8 cellular contexts compared by ENCODE assay signal in the genomic region with DNA sequence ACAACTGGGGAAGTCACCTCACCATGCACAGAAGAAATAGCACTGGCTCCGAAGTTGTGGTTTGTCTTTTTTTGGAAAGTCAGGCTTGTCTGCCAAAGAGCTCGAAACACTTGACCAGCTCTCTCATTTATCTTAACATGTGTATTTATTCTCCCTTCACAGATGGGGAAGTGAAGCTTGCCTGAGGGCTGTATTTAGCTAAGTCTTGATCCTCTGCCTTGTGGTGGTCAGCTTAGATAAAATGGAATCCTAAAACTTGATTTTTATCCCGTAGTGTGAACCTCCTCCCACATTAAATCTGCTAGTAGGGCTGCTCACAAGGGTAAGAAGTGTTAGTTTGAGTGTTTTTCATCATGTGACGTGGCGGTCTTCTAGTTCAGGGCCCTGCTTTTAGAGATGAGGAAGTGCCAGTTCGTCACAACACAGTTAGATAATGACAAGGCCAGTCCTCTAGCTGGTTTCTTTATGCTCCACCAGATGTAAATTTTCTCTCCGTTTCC. TPM values are rescaled to one million over a fixed set of nuclear protein-coding genes. Genes with fewer than 3 reads are reported as not detected.
A peak's percentile ranks its signal among the peaks of the same experiment; 100 is the strongest.
DNase-seq lines count a peak whose midpoint lies in the region; ATAC-seq, FAIRE-seq and TF ChIP-seq lines count a peak whose summit lies in the region.
"Had no signal": no experiment of that assay in that cellular context is flagged by ENCODE, and none has a peak within 500 bp of the region (broad histone marks: within the 10 kb centered on the region; RNA-seq: fewer than 3 reads in every experiment).

No MANE protein-coding gene starts in this region.

- SMC1A ChIA-PET in GM12878 (lab: Charles Lee; ENCODE audit: uncharacterized antibody, unreplicated experiment): interaction anchor here (0.7 to 9.1 kb wide), 23 partner anchors 10 to 340 kb away, joined by 3 to 188 read pairs (median 9); no protein-coding TSS in a partner anchor

- H2AFZ ChIP-seq in GM12878 (ENCODE audit: control insufficient read depth, low read depth, low read length): peak overlapping the region; percentile 80

- peaks cover 89% of the 10 kb centered on the region for H3K4me1 ChIP-seq in GM12878 (ENCODE audit: control insufficient read depth, insufficient read depth, low read length)

- H3K27ac ChIP-seq in GM12878 (ENCODE audit: control insufficient read depth, insufficient read depth): peak overlapping the region; percentile 97

- RAD21 ChIA-PET in GM12878 (lab: Charles Lee; ENCODE audit: unreplicated experiment): interaction anchor here (0.7 to 5.7 kb wide), 25 partner anchors 9 to 744 kb away, joined by 3 to 127 read pairs (median 5); no protein-coding TSS in a partner anchor

- H3K36me3 ChIP-seq in GM12878 (ENCODE audit: control insufficient read depth in 2 of 2, insufficient read depth in 2 of 2, low read length in 1 of 2): peaks cover 0 to 9% of the 10 kb centered on the region in 2 experiments; a peak in 2 of 4 replicates

- peak; percentile 63 for TF ChIP-seq POLR2A in GM12878 (IDR thresholded peaks at IDR 0.05; ENCODE audit: low read depth, low read length)

- no peaks in the 10 kb centered on the region for H3K9me3 Mint-ChIP-seq in natural killer cell treated with Interleukin-12 subunit alpha and Interleukin-12 subunit beta and Interleukin-15 and Interleukin-18, amount 100 ng/mL, for 72 hours
- H3K9me3 Mint-ChIP-seq: naive thymus-derived CD8-positive, alpha-beta T cell had no signal

- peak; percentile 41 for FAIRE-seq in GM12878 (lab: Jason Lieb, UNC)

- H3K4me3 Mint-ChIP-seq in natural killer cell treated with Interleukin-12 subunit alpha and Interleukin-12 subunit beta and Interleukin-15 and Interleukin-18, amount 100 ng/mL, for 72 hours: peak overlapping the region; percentile 80

- H3K4me1 Mint-ChIP-seq in natural killer cell treated with Interleukin-12 subunit alpha and Interleukin-12 subunit beta and Interleukin-15 and Interleukin-18, amount 100 ng/mL, for 72 hours (ENCODE audit: low read depth in 2 of 2): peaks cover 58 to 60% of the 10 kb centered on the region in 2 donors

- DNase-seq in GM12878 (ENCODE audit: low read depth, low spot score) (peak; percentile 82), NCI-H2081 (lab: John Stamatoyannopoulos, UW) (no peak), iPS-NIHi7 (ENCODE audit: extremely low spot score) (no peak)
- DNase-seq in natural killer cell treated with Interleukin-12 subunit alpha and Interleukin-12 subunit beta and Interleukin-15 and Interleukin-18, amount 100 ng/mL, for 72 hours (ENCODE audit: low spot score): no peak
- no peak for DNase-seq in activated effector memory CD4-positive, alpha-beta T cell treated with Interleukin-2 at 50 U/mL for 16 hours

- in situ Hi-C loops in GM12878 (cut with MboI): no loop called here

- no peaks in the 10 kb centered on the region for H3K27me3 ChIP-seq in GM12878 (replicated peaks in 1 of 2; ENCODE audit: control insufficient read depth in 2 of 2, insufficient read depth in 2 of 2, low read length in 1 of 2)

- H4K20me1 ChIP-seq in GM12878 (ENCODE audit: control insufficient read depth, insufficient read depth): no peaks in the 10 kb centered on the region

- peak overlapping the region; percentile 70 for H3K9ac ChIP-seq in GM12878 (ENCODE audit: control insufficient read depth, insufficient read depth, low read length)

- TF ChIP-seq EP300 in GM12878 (IDR thresholded peaks at IDR 0.05; ENCODE audit: borderline replicate concordance in 1 of 2, control insufficient read depth in 1 of 2, low read depth in 2 of 2, low read length in 2 of 2): peak in 1 of 2 experiments; percentile 47; a peak in 1 of 4 replicates

- BruUV-seq in GM12878 (replicated peaks; lab: Mats Ljungman, UMichigan): TSS peak; percentile 82

- no peaks in the 10 kb centered on the region for H3K36me3 Mint-ChIP-seq in natural killer cell treated with Interleukin-12 subunit alpha and Interleukin-12 subunit beta and Interleukin-15 and Interleukin-18, amount 100 ng/mL, for 72 hours

- CTCF ChIA-PET in GM12878 (lab: Yijun Ruan, JAX): interaction anchor here (0.6 to 3.2 kb wide), 21 partner anchors 8 to 576 kb away, joined by 3 to 44 read pairs (median 4); no protein-coding TSS in a partner anchor

- peaks cover 34% of the 10 kb centered on the region for H3K79me2 ChIP-seq in GM12878 (ENCODE audit: control insufficient read depth, insufficient read depth, low read length)

- POLR2A ChIA-PET in GM12878 (lab: Charles Lee): interaction anchor here (0.6 to 6.4 kb wide), 17 partner anchors 11 to 344 kb away, joined by 3 to 91 read pairs (median 5); no protein-coding TSS in a partner anchor

- ATAC-seq in GM19395 (IDR thresholded peaks at IDR 0.05; ENCODE audit: unreplicated experiment) (peak; percentile 82), HG03354 (IDR thresholded peaks at IDR 0.05; ENCODE audit: poor library complexity, severe bottlenecking, unreplicated experiment) (peak; percentile 85), GM12878 (peak; percentile 91)
- ATAC-seq in natural killer cell treated with Interleukin-12 subunit alpha and Interleukin-12 subunit beta and Interleukin-15 and Interleukin-18, amount 100 ng/mL, for 72 hours: peak; percentile 87 to 89

- no peak for TF ChIP-seq CTCF in GM12878 (IDR thresholded peaks at IDR 0.05 in 2 of 3, conservative IDR thresholded peaks at IDR 0.05 in 1 of 3; ENCODE audit: control insufficient read depth in 2 of 3, extremely low read depth in 1 of 3, insufficient read depth in 1 of 3, low read depth in 3 of 3, low read length in 3 of 3)

- peak overlapping the region; percentile 41; the same call in 1 of the 2 replicates for H3K4me3 ChIP-seq in GM12878

- H3K4me2 ChIP-seq in GM12878 (ENCODE audit: control insufficient read depth, insufficient read depth): peak overlapping the region; percentile 91

- no peaks in the 10 kb centered on the region for H3K9me3 ChIP-seq in GM12878 (replicated peaks; ENCODE audit: control insufficient read depth, insufficient read depth, low read length)

- no peaks in the 10 kb centered on the region for H3K27me3 Mint-ChIP-seq in natural killer cell treated with Interleukin-12 subunit alpha and Interleukin-12 subunit beta and Interleukin-15 and Interleukin-18, amount 100 ng/mL, for 72 hours
- H3K27me3 Mint-ChIP-seq: naive thymus-derived CD8-positive, alpha-beta T cell had no signal

- TF ChIP-seq RAD21 in GM12878 (IDR thresholded peaks at IDR 0.05; ENCODE audit: insufficient read depth, low read depth, low read length): no peak

- intact Hi-C loops in GM12878 (cut with micrococcal nuclease; ENCODE audit: unreplicated experiment): no loop called here

- H3K27ac Mint-ChIP-seq in natural killer cell treated with Interleukin-12 subunit alpha and Interleukin-12 subunit beta and Interleukin-15 and Interleukin-18, amount 100 ng/mL, for 72 hours: peak overlapping the region; percentile 91 to 98

- under 1% methylated on average over 7 of the region's 7 CpGs for WGBS in GM12878 (ENCODE audit: insufficient coverage, insufficient replicate concordance, low lambda C conversion rate, missing lambda C conversion rate)

RNA-seq across cellular contexts. Expression of gene ATP6V1E2, which starts 26.7 kb away (rescaled TPM):
- total RNA-seq in GM12878 (2013; cell fraction: nucleolus; rRNA removed): 14.5 and 16.0 TPM in 2 replicates
- 7.5 and 8.8 TPM in 2 replicates for total RNA-seq in GM12878 (2014; rRNA removed)
- total RNA-seq in GM12878 (2014; rRNA removed; fragmentation: Illumina TruSeq; extraction: Trizol): 7.9 and 8.3 TPM in 2 replicates
- total RNA-seq in GM12878 (2021): 6.8 and 8.9 TPM in 2 replicates
- polyA plus RNA-seq in GM12878 (2011; ENCODE audit: low read depth): 5.3 TPM
- 8.2 and 9.4 TPM in 2 replicates for polyA plus RNA-seq in GM12878 (2011; rRNA removed)
- polyA plus RNA-seq in GM12878 (2011; cell fraction: cytosol; rRNA removed): 8.1 and 8.3 TPM in 2 replicates
- polyA plus RNA-seq in GM12878 (2011; cell fraction: nucleus; rRNA removed): 9.7 and 10.9 TPM in 2 replicates
- polyA plus RNA-seq in GM12878 (2012): 7.6 and 9.1 TPM in 2 replicates
- polyA plus RNA-seq in GM12878 (2014; fragmentation: Illumina TruSeq; extraction: Trizol): 8.6 and 9.0 TPM in 2 replicates
- 1 to 10 TPM; 2.7 to 3.9 TPM for polyA plus RNA-seq in GM12878 (2014; fragmentation: Nextera tagmentation; extraction: Ambion mirVana)
- 5.9 and 6.4 TPM in 2 replicates for polyA plus RNA-seq in GM12878 (2014; rRNA removed)
- polyA plus RNA-seq in GM12878 (2016; fragmentation: Nextera tagmentation; extraction: Ambion mirVana): 1 to 10 TPM; 5.4 to 6.7 TPM
- polyA minus RNA-seq in GM12878 (2011; rRNA and poly(A)+ RNA removed): 8.4 and 9.1 TPM in 2 replicates
- 4.2 and 6.7 TPM in 2 replicates for polyA minus RNA-seq in GM12878 (2011; cell fraction: cytosol; rRNA and poly(A)+ RNA removed)
- 6.5 and 9.8 TPM in 2 replicates for polyA minus RNA-seq in GM12878 (2011; cell fraction: nucleus; rRNA and poly(A)+ RNA removed)
- 1 to 10 TPM; 3.7 to 7.2 TPM for total RNA-seq in natural killer cell treated with Interleukin-12 subunit alpha and Interleukin-12 subunit beta and Interleukin-15 and Interleukin-18, amount 100 ng/mL, for 72 hours

RNA-seq across cellular contexts. Expression of gene RHOQ, which starts 26.8 kb away (rescaled TPM):
- total RNA-seq in GM12878 (2013; cell fraction: nucleolus; rRNA removed): 132 and 135 TPM in 2 replicates
- 23.6 and 26.9 TPM in 2 replicates for total RNA-seq in GM12878 (2014; rRNA removed)
- 30.9 and 32.2 TPM in 2 replicates for total RNA-seq in GM12878 (2014; rRNA removed; fragmentation: Illumina TruSeq; extraction: Trizol)
- total RNA-seq in GM12878 (2021): 25.6 and 28.3 TPM in 2 replicates
- 26.9 TPM for polyA plus RNA-seq in GM12878 (2011; ENCODE audit: low read depth)
- polyA plus RNA-seq in GM12878 (2011; rRNA removed): 79.6 and 87.5 TPM in 2 replicates
- 38.2 and 51.3 TPM in 2 replicates for polyA plus RNA-seq in GM12878 (2011; cell fraction: cytosol; rRNA removed)
- polyA plus RNA-seq in GM12878 (2011; cell fraction: nucleus; rRNA removed): 113 and 146 TPM in 2 replicates
- 48.1 and 55.1 TPM in 2 replicates for polyA plus RNA-seq in GM12878 (2012)
- 39.3 and 43.3 TPM in 2 replicates for polyA plus RNA-seq in GM12878 (2014; fragmentation: Illumina TruSeq; extraction: Trizol)
- polyA plus RNA-seq in GM12878 (2014; fragmentation: Nextera tagmentation; extraction: Ambion mirVana): 10 to 100 TPM; 11.7 to 12.2 TPM
- 24.0 and 25.7 TPM in 2 replicates for polyA plus RNA-seq in GM12878 (2014; rRNA removed)
- 1 to 10 TPM; 4.6 to 6.0 TPM for polyA plus RNA-seq in GM12878 (2016; fragmentation: Nextera tagmentation; extraction: Ambion mirVana)
- polyA minus RNA-seq in GM12878 (2011; rRNA and poly(A)+ RNA removed): 45.8 and 52.7 TPM in 2 replicates
- 14.4 and 17.3 TPM in 2 replicates for polyA minus RNA-seq in GM12878 (2011; cell fraction: cytosol; rRNA and poly(A)+ RNA removed)
- polyA minus RNA-seq in GM12878 (2011; cell fraction: nucleus; rRNA and poly(A)+ RNA removed): 60.0 and 84.1 TPM in 2 replicates
- total RNA-seq in natural killer cell treated with Interleukin-12 subunit alpha and Interleukin-12 subunit beta and Interleukin-15 and Interleukin-18, amount 100 ng/mL, for 72 hours: 10 to 100 TPM; 36.8 to 49.1 TPM

RNA-seq across cellular contexts. Expression of gene PIGF, which starts 47.7 kb away (rescaled TPM):
- total RNA-seq in GM12878 (2013; cell fraction: nucleolus; rRNA removed): 113 and 119 TPM in 2 replicates
- total RNA-seq in GM12878 (2014; rRNA removed) (17.5 and 26.9 TPM in 2 replicates), GM12878 (2014; rRNA removed; fragmentation: Illumina TruSeq; extraction: Trizol) (18.8 and 21.1 TPM in 2 replicates), GM12878 (2021) (19.7 and 19.8 TPM in 2 replicates)
- 16.5 TPM for polyA plus RNA-seq in GM12878 (2011; ENCODE audit: low read depth)
- polyA plus RNA-seq in GM12878 (2011; rRNA removed) (65.3 and 88.6 TPM in 2 replicates), GM12878 (2014; fragmentation: Illumina TruSeq; extraction: Trizol) (21.5 and 27.7 TPM in 2 replicates), GM12878 (2014; fragmentation: Nextera tagmentation; extraction: Ambion mirVana) (10 to 100 TPM; 71.6 to 84.1 TPM), GM12878 (2014; rRNA removed) (16.4 and 24.2 TPM in 2 replicates), GM12878 (2016; fragmentation: Nextera tagmentation; extraction: Ambion mirVana) (10 to 100 TPM; 58.5 to 63.5 TPM)
- polyA plus RNA-seq in GM12878 (2011; cell fraction: cytosol; rRNA removed): 23.4 and 24.3 TPM in 2 replicates
- 39.6 and 44.4 TPM in 2 replicates for polyA plus RNA-seq in GM12878 (2011; cell fraction: nucleus; rRNA removed)
- polyA plus RNA-seq in GM12878 (2012): 18.8 and 28.7 TPM in 2 replicates
- polyA minus RNA-seq in GM12878 (2011; rRNA and poly(A)+ RNA removed): 24.1 and 34.1 TPM in 2 replicates
- polyA minus RNA-seq in GM12878 (2011; cell fraction: cytosol; rRNA and poly(A)+ RNA removed): 12.8 and 16.2 TPM in 2 replicates
- polyA minus RNA-seq in GM12878 (2011; cell fraction: nucleus; rRNA and poly(A)+ RNA removed): 42.1 and 60.4 TPM in 2 replicates
- total RNA-seq in natural killer cell treated with Interleukin-12 subunit alpha and Interleukin-12 subunit beta and Interleukin-15 and Interleukin-18, amount 100 ng/mL, for 72 hours: 10 to 100 TPM; 17.4 to 25.8 TPM

RNA-seq across cellular contexts. Expression of gene CRIPT, which starts 47.9 kb away (rescaled TPM):
- total RNA-seq in GM12878 (2013; cell fraction: nucleolus; rRNA removed): 24.2 and 26.8 TPM in 2 replicates
- total RNA-seq in GM12878 (2014; rRNA removed) (5.3 and 8.4 TPM in 2 replicates), GM12878 (2014; rRNA removed; fragmentation: Illumina TruSeq; extraction: Trizol) (7.3 and 8.4 TPM in 2 replicates), GM12878 (2021) (6.9 and 7.3 TPM in 2 replicates)
- 7.3 TPM for polyA plus RNA-seq in GM12878 (2011; ENCODE audit: low read depth)
- polyA plus RNA-seq in GM12878 (2011; rRNA removed) (12.7 and 21.2 TPM in 2 replicates), GM12878 (2014; fragmentation: Illumina TruSeq; extraction: Trizol) (9.4 and 12.2 TPM in 2 replicates), GM12878 (2014; fragmentation: Nextera tagmentation; extraction: Ambion mirVana) (10 to 100 TPM; 27.2 to 31.1 TPM), GM12878 (2014; rRNA removed) (3.6 and 6.2 TPM in 2 replicates), GM12878 (2016; fragmentation: Nextera tagmentation; extraction: Ambion mirVana) (10 to 100 TPM; 18.8 to 22.0 TPM)
- polyA plus RNA-seq in GM12878 (2011; cell fraction: cytosol; rRNA removed): 2.6 and 4.1 TPM in 2 replicates
- polyA plus RNA-seq in GM12878 (2011; cell fraction: nucleus; rRNA removed): 3.7 and 4.0 TPM in 2 replicates
- 8.1 and 11.8 TPM in 2 replicates for polyA plus RNA-seq in GM12878 (2012)
- polyA minus RNA-seq in GM12878 (2011; rRNA and poly(A)+ RNA removed): 3.3 and 3.9 TPM in 2 replicates
- 1.0 and 2.1 TPM in 2 replicates for polyA minus RNA-seq in GM12878 (2011; cell fraction: cytosol; rRNA and poly(A)+ RNA removed)
- 4.4 and 6.9 TPM in 2 replicates for polyA minus RNA-seq in GM12878 (2011; cell fraction: nucleus; rRNA and poly(A)+ RNA removed)
- 10 to 100 TPM in 1 of 2 donors, 1 to 10 TPM in 1; 5.8 to 11.6 TPM for total RNA-seq in natural killer cell treated with Interleukin-12 subunit alpha and Interleukin-12 subunit beta and Interleukin-15 and Interleukin-18, amount 100 ng/mL, for 72 hours
